24 cellular contexts compared by ENCODE assay signal in the genomic region with DNA sequence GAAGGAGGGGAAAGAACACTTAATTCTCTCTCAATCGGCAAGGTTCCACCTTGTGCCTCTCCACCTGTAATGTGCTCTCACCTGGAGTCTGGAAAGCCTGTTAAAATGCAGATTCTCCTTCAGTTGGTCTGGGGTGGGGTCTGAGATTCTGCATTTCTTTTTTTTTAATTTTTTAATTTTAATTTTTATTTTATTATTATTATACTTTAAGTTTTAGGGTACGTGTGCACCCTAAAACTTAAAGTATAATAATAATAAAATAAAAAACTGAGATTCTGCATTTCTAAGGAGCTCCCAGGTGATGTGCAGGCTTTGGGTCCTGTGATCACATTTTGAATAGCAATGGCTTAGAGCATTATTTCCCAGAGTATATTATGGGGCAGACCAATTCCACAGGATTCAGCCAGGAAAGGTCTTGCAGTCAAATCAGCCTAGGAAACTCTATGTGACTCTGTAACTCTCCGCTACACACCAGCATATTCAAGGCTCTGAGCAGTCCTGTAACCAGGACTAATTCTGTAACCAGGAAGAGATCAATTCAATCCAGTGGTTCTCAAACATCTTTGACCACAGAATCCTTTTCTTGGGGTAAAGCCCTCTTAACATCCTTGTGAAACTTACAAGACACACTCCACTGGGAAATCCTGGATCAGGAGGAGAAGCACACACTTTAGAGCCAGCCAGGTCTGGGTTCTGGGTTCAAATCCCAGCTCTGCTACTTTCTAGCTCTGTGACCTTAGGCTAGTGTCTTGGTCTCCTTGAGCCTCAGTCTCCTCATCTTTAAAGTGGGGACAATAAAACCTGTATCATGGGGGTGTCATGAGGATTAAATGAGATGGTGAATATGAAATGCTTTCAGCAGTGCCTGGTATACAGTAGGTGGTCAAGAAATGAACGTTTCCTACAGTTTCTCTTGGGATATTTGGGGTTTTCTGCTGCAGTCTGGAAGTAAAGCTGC.
"Had no signal": no experiment of that assay in that cellular context is flagged by ENCODE, and none has a peak within 500 bp of the region (broad histone marks: within the 10 kb centered on the region; RNA-seq: fewer than 3 reads in every experiment).

No MANE protein-coding gene starts in this region.

- FAIRE-seq: HTR-8/SVneo had no signal

- DNase-seq: Karpas-422, KG1, MG63, NCI-H1092, NCI-H1105 treated with DMSO at 0.1 percent for 48 hours, NCI-H1417 treated with DMSO at 0.1 percent for 48 hours, NCI-H146, NCI-H1694 treated with DMSO at 0.1 percent for 48 hours, NCI-H1930, NCI-H2081, NCI-H2107, NCI-H2227 treated with DMSO at 0.1 percent for 48 hours, NCI-H524 treated with DMSO at 0.1 percent for 48 hours, NCI-H774, PC-3, SHP77, SK-N-SH, SW 1271, T-cell had no signal

- H3K27ac Mint-ChIP-seq: T-cell; T-helper 1 cell treated with Interleukin-12 subunit alpha and Interleukin-12 subunit beta and Interleukin-4 antibody, amounts not matched to agents 30 μg/mL and 1 μg/mL, for 36 hours had no signal

- H3K9ac ChIP-seq: SK-N-SH had no signal

- H3K9me3 Mint-ChIP-seq: T-cell; T-helper 1 cell treated with Interleukin-12 subunit alpha and Interleukin-12 subunit beta and Interleukin-4 antibody, amounts not matched to agents 30 μg/mL and 1 μg/mL, for 36 hours had no signal

- H3K4me3 Mint-ChIP-seq: T-cell; T-helper 1 cell treated with Interleukin-12 subunit alpha and Interleukin-12 subunit beta and Interleukin-4 antibody, amounts not matched to agents 30 μg/mL and 1 μg/mL, for 36 hours had no signal

- H3K27ac ChIP-seq: HL-60, RWPE1 had no signal

- H3K4me2 ChIP-seq: SK-N-SH had no signal

- H3K9me3 ChIP-seq: MG63, SK-N-SH had no signal

- H3K36me3 Mint-ChIP-seq: T-cell had no signal

- H3K4me3 ChIP-seq: MG63 had no signal

- H3K36me3 ChIP-seq: MG63 had no signal

- ATAC-seq: Panc1, PC-3, T-cell had no signal

- H3K27me3 ChIP-seq: MG63 had no signal
